1 cellular context compared by ENCODE assay signal in the genomic region with DNA sequence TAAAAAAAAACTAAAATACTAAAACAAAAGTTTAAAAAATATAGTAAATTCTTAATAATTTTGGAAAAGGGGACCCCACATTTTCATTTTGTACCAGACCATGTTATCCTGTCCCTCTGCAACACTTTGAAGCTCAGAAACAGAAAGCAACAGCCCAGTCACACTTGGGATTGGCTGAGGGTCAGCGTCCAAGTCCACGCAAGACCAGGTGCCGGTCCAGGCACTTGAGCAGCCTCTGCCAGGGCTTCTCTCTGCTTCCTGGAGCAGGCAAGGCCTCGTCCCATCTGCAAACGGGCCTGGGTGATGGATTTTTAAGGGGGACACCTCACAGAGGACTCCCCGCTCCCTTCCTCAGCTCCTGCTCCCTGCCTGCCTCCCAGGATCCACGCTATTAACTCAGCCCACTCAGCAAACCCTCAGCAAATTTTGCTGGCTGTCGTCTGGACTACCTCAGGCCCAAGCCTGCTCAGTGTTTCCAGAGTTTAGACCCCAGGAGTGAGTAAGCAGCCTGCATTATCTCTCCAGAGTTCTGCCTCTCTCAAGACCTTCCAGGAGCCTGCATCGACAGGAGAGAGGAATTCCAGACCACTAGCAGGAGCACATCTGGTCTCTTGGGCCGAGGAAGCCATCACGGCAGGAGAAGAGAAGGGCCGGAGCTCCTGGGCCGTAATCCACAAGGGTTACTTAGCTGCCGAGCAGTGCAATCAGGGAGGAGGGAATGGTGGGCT.
TF ChIP-seq lines count a peak whose summit lies in the region.

No MANE protein-coding gene starts in this region.

TF ChIP-seq in SK-N-SH, 30 proteins besides CTCF, POLR2A, EP300 and RAD21 (continued from another document):
- TF ChIP-seq, protein P1, sequence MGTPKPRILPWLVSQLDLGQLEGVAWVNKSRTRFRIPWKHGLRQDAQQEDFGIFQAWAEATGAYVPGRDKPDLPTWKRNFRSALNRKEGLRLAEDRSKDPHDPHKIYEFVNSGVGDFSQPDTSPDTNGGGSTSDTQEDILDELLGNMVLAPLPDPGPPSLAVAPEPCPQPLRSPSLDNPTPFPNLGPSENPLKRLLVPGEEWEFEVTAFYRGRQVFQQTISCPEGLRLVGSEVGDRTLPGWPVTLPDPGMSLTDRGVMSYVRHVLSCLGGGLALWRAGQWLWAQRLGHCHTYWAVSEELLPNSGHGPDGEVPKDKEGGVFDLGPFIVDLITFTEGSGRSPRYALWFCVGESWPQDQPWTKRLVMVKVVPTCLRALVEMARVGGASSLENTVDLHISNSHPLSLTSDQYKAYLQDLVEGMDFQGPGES (IDR thresholded peaks at IDR 0.05; ENCODE audit: low read depth, low read length): no peak
- TF ChIP-seq, protein P2, sequence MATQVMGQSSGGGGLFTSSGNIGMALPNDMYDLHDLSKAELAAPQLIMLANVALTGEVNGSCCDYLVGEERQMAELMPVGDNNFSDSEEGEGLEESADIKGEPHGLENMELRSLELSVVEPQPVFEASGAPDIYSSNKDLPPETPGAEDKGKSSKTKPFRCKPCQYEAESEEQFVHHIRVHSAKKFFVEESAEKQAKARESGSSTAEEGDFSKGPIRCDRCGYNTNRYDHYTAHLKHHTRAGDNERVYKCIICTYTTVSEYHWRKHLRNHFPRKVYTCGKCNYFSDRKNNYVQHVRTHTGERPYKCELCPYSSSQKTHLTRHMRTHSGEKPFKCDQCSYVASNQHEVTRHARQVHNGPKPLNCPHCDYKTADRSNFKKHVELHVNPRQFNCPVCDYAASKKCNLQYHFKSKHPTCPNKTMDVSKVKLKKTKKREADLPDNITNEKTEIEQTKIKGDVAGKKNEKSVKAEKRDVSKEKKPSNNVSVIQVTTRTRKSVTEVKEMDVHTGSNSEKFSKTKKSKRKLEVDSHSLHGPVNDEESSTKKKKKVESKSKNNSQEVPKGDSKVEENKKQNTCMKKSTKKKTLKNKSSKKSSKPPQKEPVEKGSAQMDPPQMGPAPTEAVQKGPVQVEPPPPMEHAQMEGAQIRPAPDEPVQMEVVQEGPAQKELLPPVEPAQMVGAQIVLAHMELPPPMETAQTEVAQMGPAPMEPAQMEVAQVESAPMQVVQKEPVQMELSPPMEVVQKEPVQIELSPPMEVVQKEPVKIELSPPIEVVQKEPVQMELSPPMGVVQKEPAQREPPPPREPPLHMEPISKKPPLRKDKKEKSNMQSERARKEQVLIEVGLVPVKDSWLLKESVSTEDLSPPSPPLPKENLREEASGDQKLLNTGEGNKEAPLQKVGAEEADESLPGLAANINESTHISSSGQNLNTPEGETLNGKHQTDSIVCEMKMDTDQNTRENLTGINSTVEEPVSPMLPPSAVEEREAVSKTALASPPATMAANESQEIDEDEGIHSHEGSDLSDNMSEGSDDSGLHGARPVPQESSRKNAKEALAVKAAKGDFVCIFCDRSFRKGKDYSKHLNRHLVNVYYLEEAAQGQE (IDR thresholded peaks at IDR 0.05; ENCODE audit: low read depth, low read length): no peak
- TF ChIP-seq, protein P3, sequence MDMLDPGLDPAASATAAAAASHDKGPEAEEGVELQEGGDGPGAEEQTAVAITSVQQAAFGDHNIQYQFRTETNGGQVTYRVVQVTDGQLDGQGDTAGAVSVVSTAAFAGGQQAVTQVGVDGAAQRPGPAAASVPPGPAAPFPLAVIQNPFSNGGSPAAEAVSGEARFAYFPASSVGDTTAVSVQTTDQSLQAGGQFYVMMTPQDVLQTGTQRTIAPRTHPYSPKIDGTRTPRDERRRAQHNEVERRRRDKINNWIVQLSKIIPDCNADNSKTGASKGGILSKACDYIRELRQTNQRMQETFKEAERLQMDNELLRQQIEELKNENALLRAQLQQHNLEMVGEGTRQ (IDR thresholded peaks at IDR 0.05; ENCODE audit: borderline replicate concordance, low read depth, low read length): no peak
- TF ChIP-seq FOXM1 (IDR thresholded peaks at IDR 0.05; ENCODE audit: low read depth): no peak
- TF ChIP-seq, protein P4, sequence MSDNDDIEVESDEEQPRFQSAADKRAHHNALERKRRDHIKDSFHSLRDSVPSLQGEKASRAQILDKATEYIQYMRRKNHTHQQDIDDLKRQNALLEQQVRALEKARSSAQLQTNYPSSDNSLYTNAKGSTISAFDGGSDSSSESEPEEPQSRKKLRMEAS (IDR thresholded peaks at IDR 0.05; ENCODE audit: low read depth): no peak
- peak; percentile 51 for TF ChIP-seq CHD2 (IDR thresholded peaks at IDR 0.05; ENCODE audit: low read length, partially characterized antibody)
- TF ChIP-seq NRF1 (IDR thresholded peaks at IDR 0.05; ENCODE audit: low read depth, low read length): no peak
- TF ChIP-seq, protein P5, sequence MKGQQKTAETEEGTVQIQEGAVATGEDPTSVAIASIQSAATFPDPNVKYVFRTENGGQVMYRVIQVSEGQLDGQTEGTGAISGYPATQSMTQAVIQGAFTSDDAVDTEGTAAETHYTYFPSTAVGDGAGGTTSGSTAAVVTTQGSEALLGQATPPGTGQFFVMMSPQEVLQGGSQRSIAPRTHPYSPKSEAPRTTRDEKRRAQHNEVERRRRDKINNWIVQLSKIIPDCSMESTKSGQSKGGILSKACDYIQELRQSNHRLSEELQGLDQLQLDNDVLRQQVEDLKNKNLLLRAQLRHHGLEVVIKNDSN (IDR thresholded peaks at IDR 0.05; ENCODE audit: borderline replicate concordance, low read depth): no peak
- no peak for TF ChIP-seq GABPA (IDR thresholded peaks at IDR 0.05; ENCODE audit: low read depth)
- TF ChIP-seq JUND (IDR thresholded peaks at IDR 0.05): no peak
- peak; percentile 83 for TF ChIP-seq TCF12 (IDR thresholded peaks at IDR 0.05)
- TF ChIP-seq EZH2phosphoT487 (IDR thresholded peaks at IDR 0.05; ENCODE audit: borderline replicate concordance, low read depth): no peak
- TF ChIP-seq ELF1 (IDR thresholded peaks at IDR 0.05): no peak
- TF ChIP-seq, protein P6, sequence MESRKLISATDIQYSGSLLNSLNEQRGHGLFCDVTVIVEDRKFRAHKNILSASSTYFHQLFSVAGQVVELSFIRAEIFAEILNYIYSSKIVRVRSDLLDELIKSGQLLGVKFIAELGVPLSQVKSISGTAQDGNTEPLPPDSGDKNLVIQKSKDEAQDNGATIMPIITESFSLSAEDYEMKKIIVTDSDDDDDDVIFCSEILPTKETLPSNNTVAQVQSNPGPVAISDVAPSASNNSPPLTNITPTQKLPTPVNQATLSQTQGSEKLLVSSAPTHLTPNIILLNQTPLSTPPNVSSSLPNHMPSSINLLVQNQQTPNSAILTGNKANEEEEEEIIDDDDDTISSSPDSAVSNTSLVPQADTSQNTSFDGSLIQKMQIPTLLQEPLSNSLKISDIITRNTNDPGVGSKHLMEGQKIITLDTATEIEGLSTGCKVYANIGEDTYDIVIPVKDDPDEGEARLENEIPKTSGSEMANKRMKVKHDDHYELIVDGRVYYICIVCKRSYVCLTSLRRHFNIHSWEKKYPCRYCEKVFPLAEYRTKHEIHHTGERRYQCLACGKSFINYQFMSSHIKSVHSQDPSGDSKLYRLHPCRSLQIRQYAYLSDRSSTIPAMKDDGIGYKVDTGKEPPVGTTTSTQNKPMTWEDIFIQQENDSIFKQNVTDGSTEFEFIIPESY (IDR thresholded peaks at IDR 0.05; ENCODE audit: borderline replicate concordance, low read depth): no peak
- TF ChIP-seq FOSL2 (IDR thresholded peaks at IDR 0.05; ENCODE audit: borderline replicate concordance, low read depth): no peak
- TF ChIP-seq GATA2 (CRISPR knock-in tag; IDR thresholded peaks at IDR 0.05): peak; percentile 42; the same call in 1 of the 2 replicates
TF ChIP-seq in SK-N-SH: peak in this region for 4.
